ENCODE assay signal across 18 cellular contexts in the genomic region with DNA sequence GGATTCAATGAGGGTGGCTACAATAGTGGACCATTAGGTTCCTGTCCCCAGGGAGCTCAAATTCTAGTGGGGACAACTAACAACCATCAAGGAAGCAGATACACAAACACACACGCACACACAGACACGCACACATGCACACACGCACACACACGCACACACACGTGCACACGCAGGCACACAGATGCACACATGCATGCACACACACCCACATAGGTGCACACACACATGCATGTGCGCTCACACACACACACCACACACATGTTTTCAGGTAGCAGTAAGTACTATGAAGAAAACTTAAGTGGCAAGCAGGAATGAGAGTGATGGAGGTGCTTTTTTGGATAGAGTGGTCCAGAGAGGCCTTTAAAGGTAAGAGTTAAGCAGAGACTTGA. TPM values are rescaled to one million over a fixed set of nuclear protein-coding genes. Genes with fewer than 3 reads are reported as not detected.
DNase-seq lines count a peak whose midpoint lies in the region; ATAC-seq, FAIRE-seq and TF ChIP-seq lines count a peak whose summit lies in the region.
"Had no signal": no experiment of that assay in that cellular context is flagged by ENCODE, and none has a peak within 500 bp of the region (broad histone marks: within the 10 kb centered on the region; RNA-seq: fewer than 3 reads in every experiment).

No MANE protein-coding gene starts in this region.

- H3K4me1 Mint-ChIP-seq in CD14-positive monocyte = peaks cover 81% of the 10 kb centered on the region
- H3K4me1 Mint-ChIP-seq in dendritic cell treated with granulocyte-macrophage colony-stimulating factor and Interleukin-4, amounts not matched to agents 40 ng/mL and 50 ng/mL, for 4 days (ENCODE audit: low read depth) = peaks cover 66% of the 10 kb centered on the region
- peaks cover 35% of the 10 kb centered on the region for H3K4me1 Mint-ChIP-seq in stimulated activated memory B cell treated with anti-CD40 and anti-IgM and Interleukin-4, amounts not matched to agents 10 μg/mL and 1 μg/mL and 100 μg/mL, for 72 hours

- no peaks in the 10 kb centered on the region for H3K9me3 ChIP-seq in mucosa of descending colon

- H3K4me3 ChIP-seq in mucosa of descending colon = no peak overlapping the region

- POLR2A ChIA-PET in HEK293T (lab: Yijun Ruan, JAX) = no interaction called here

- intact Hi-C loops in CD14-positive monocyte (cut with micrococcal nuclease) = loop anchor here in 1 of 2 donors (2.0 kb wide), 1 partner anchor 30 kb away; no protein-coding TSS in a partner anchor
- intact Hi-C loops in dendritic cell treated with granulocyte-macrophage colony-stimulating factor and Interleukin-4, amounts not matched to agents 40 ng/mL and 50 ng/mL, for 4 days (cut with micrococcal nuclease) = no loop called here
- intact Hi-C loops in mucosa of descending colon (cut with DNase I, micrococcal nuclease) = no loop called here

- H3K27ac Mint-ChIP-seq in CD14-positive monocyte = peak overlapping the region; percentile 70 to 93 (median 87)
- H3K27ac Mint-ChIP-seq in dendritic cell treated with granulocyte-macrophage colony-stimulating factor and Interleukin-4, amounts not matched to agents 40 ng/mL and 50 ng/mL, for 4 days = peak overlapping the region; percentile 77
- H3K27ac Mint-ChIP-seq in stimulated activated memory B cell treated with anti-CD40 and anti-IgM and Interleukin-4, amounts not matched to agents 10 μg/mL and 1 μg/mL and 100 μg/mL, for 72 hours = peak overlapping the region; percentile 61
- H3K27ac Mint-ChIP-seq: H9 had no signal

- peak; percentile 89 for FAIRE-seq in HTR-8/SVneo (lab: Jason Lieb, UNC)

- H3K9me3 Mint-ChIP-seq in CD14-positive monocyte = peaks cover 0 to 3% (median 0%) of the 10 kb centered on the region in 7 donors
- H3K9me3 Mint-ChIP-seq in dendritic cell treated with granulocyte-macrophage colony-stimulating factor and Interleukin-4, amounts not matched to agents 40 ng/mL and 50 ng/mL, for 4 days = no peaks in the 10 kb centered on the region
- H3K9me3 Mint-ChIP-seq in stimulated activated memory B cell treated with anti-CD40 and anti-IgM and Interleukin-4, amounts not matched to agents 10 μg/mL and 1 μg/mL and 100 μg/mL, for 72 hours = no peaks in the 10 kb centered on the region
- H3K9me3 Mint-ChIP-seq: H9 had no signal

- CTCF ChIA-PET in HEK293T (lab: Yijun Ruan, JAX) = no interaction called here

- no peak for DNase-seq in CD14-positive monocyte (ENCODE audit: low spot score)
- DNase-seq in HTR-8/SVneo (ENCODE audit: insufficient read length, low spot score) = no peak
- DNase-seq in HEK293T (ENCODE audit: extremely low spot score) = no peak
- DNase-seq in T-helper 1 cell = no peak
- no peak for DNase-seq in mucosa of descending colon
- DNase-seq: EL, H9, NCI-H1092, NCI-H1694 treated with DMSO at 0.1 percent for 48 hours, NCI-H446, NCI-H748 treated with DMSO at 0.1 percent for 48 hours, SHP77 had no signal

- peaks cover 63 to 84% of the 10 kb centered on the region in 2 donors for H3K36me3 Mint-ChIP-seq in CD14-positive monocyte
- H3K36me3 Mint-ChIP-seq in dendritic cell treated with granulocyte-macrophage colony-stimulating factor and Interleukin-4, amounts not matched to agents 40 ng/mL and 50 ng/mL, for 4 days (ENCODE audit: low read depth) = peaks cover 82% of the 10 kb centered on the region
- H3K36me3 Mint-ChIP-seq in stimulated activated memory B cell treated with anti-CD40 and anti-IgM and Interleukin-4, amounts not matched to agents 10 μg/mL and 1 μg/mL and 100 μg/mL, for 72 hours = no peaks in the 10 kb centered on the region

- H3K36me3 ChIP-seq in mucosa of descending colon (ENCODE audit: low read depth) = no peaks in the 10 kb centered on the region

- H3K27me3 Mint-ChIP-seq in CD14-positive monocyte (ENCODE audit: low read depth in 3 of 3) = peaks cover 0 to 3% (median 0%) of the 10 kb centered on the region in 3 donors
- no peaks in the 10 kb centered on the region for H3K27me3 Mint-ChIP-seq in dendritic cell treated with granulocyte-macrophage colony-stimulating factor and Interleukin-4, amounts not matched to agents 40 ng/mL and 50 ng/mL, for 4 days
- H3K27me3 Mint-ChIP-seq in stimulated activated memory B cell treated with anti-CD40 and anti-IgM and Interleukin-4, amounts not matched to agents 10 μg/mL and 1 μg/mL and 100 μg/mL, for 72 hours = peaks cover 9% of the 10 kb centered on the region

- no peak overlapping the region for H3K4me3 Mint-ChIP-seq in CD14-positive monocyte
- no peak overlapping the region for H3K4me3 Mint-ChIP-seq in dendritic cell treated with granulocyte-macrophage colony-stimulating factor and Interleukin-4, amounts not matched to agents 40 ng/mL and 50 ng/mL, for 4 days
- H3K4me3 Mint-ChIP-seq in stimulated activated memory B cell treated with anti-CD40 and anti-IgM and Interleukin-4, amounts not matched to agents 10 μg/mL and 1 μg/mL and 100 μg/mL, for 72 hours = no peak overlapping the region
- H3K4me3 Mint-ChIP-seq: H9 had no signal

- ATAC-seq in stimulated activated memory B cell treated with anti-CD40 and anti-IgM and Interleukin-4, amounts not matched to agents 10 μg/mL and 1 μg/mL and 100 μg/mL, for 72 hours = no peak
- no peak for ATAC-seq in mucosa of descending colon
- ATAC-seq: Panc1, SK-N-SH treated with all-trans-retinoic acid at 6 μM for 48 hours had no signal

- TF ChIP-seq CTCF in CD14-positive monocyte (IDR thresholded peaks at IDR 0.05) = no peak
- no peak for TF ChIP-seq CTCF in mucosa of descending colon (IDR thresholded peaks at IDR 0.05)

- H3K4me1 ChIP-seq in mucosa of descending colon (ENCODE audit: low read depth) = peaks cover 23% of the 10 kb centered on the region

TF ChIP-seq in HEK293T, 16 proteins besides CTCF, POLR2A, EP300 and RAD21:
- TF ChIP-seq ELF4 (IDR thresholded peaks at IDR 0.05) (no peak), SP1 (IDR thresholded peaks at IDR 0.05) (no peak), CTBP1 (IDR thresholded peaks at IDR 0.05; ENCODE audit: borderline replicate concordance) (no peak), FOXM1 (IDR thresholded peaks at IDR 0.05; ENCODE audit: borderline replicate concordance) (no peak), ARNT (IDR thresholded peaks at IDR 0.05) (no peak), ZNF384 (IDR thresholded peaks at IDR 0.05) (no peak), HDGF (IDR thresholded peaks at IDR 0.05; ENCODE audit: borderline replicate concordance) (no peak), NFRKB (IDR thresholded peaks at IDR 0.05) (no peak), L3MBTL2 (conservative IDR thresholded peaks at IDR 0.05) (no peak), SUZ12 (IDR thresholded peaks at IDR 0.05) (no peak)

RNA-seq across cellular contexts. Expression of a gene that starts 6.6 kb away (rescaled TPM):
- polyA plus RNA-seq in CD14-positive monocyte = 10 to 100 TPM; 52.8 to 56.8 TPM
- total RNA-seq in mucosa of descending colon = 10 to 100 TPM; 70.3 to 84.1 (median 80.0) TPM

RNA-seq across cellular contexts. Expression of a gene that starts 18.0 kb away (rescaled TPM):
- 10 to 100 TPM; 81.5 to 92.8 TPM for polyA plus RNA-seq in CD14-positive monocyte
- 1 to 10 TPM in 2 of 3 donors, under 1 TPM in 1; 0.87 to 5.4 (median 3.4) TPM for total RNA-seq in mucosa of descending colon
- total RNA-seq: H9 had no signal
- polyA plus RNA-seq: AG04450, BJ had no signal
